In the genomic region with DNA sequence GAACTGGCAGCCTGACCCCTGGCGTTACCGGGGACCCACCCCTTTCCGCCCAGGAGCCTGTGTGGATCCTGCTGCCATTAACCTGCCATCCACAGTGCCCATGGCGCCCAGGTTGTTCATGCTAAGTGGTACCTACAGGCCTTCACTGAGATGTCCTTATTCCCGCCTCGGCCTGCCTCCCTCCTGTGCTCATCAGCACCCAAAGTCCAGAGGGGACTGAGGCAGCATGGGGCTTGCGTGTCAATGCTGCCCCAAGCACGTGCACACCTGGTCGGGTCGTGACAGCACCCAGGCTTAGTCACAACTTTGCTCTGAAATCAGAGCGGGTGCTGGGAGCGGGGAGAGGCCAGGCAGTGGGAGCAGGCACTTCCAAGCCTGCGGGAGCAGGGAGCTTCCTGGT, we compare ENCODE assay signal across 19 cellular contexts. TPM values are rescaled to one million over a fixed set of nuclear protein-coding genes. Genes with fewer than 3 reads are reported as not detected.
DNase-seq lines count a peak whose midpoint lies in the region; ATAC-seq and TF ChIP-seq lines count a peak whose summit lies in the region.
"Had no signal": no experiment of that assay in that cellular context is flagged by ENCODE, and none has a peak within 500 bp of the region (broad histone marks: within the 10 kb centered on the region; RNA-seq: fewer than 3 reads in every experiment).

No MANE protein-coding gene starts in this region.

- no peak overlapping the region for H2BK15ac ChIP-seq in mesenchymal stem cell (ENCODE audit: low read depth, poor library complexity, severe bottlenecking)

- H3K4me1 Mint-ChIP-seq in activated CD4-positive, alpha-beta T cell treated with anti-CD3 and anti-CD28 coated beads, Interleukin-2, amount 10 ng/mL, durations not matched to agents 24 days and 14 days = peaks cover 17% of the 10 kb centered on the region
- H3K4me1 Mint-ChIP-seq in chondrocyte (ENCODE audit: low read depth) = peaks cover 9% of the 10 kb centered on the region

- no peaks in the 10 kb centered on the region for H3K27me3 Mint-ChIP-seq in activated CD4-positive, alpha-beta T cell treated with anti-CD3 and anti-CD28 coated beads, Interleukin-2, amount 10 ng/mL, durations not matched to agents 24 days and 14 days
- no peaks in the 10 kb centered on the region for H3K27me3 Mint-ChIP-seq in chondrocyte (ENCODE audit: low read depth)

- no peak overlapping the region for H3K4me2 ChIP-seq in mesenchymal stem cell (ENCODE audit: low read length, poor library complexity, severe bottlenecking)

- no peak overlapping the region for H3K14ac ChIP-seq in mesenchymal stem cell (ENCODE audit: low read length in 2 of 2)

- H4K8ac ChIP-seq in mesenchymal stem cell (ENCODE audit: low read length) = no peak overlapping the region

- no peaks in the 10 kb centered on the region for H3K4me1 ChIP-seq in mesenchymal stem cell (ENCODE audit: control insufficient read depth, insufficient read depth, low read depth, low read length)
- H3K4me1 ChIP-seq: BE2C had no signal

- no peak overlapping the region for H3K27ac Mint-ChIP-seq in activated CD4-positive, alpha-beta T cell treated with anti-CD3 and anti-CD28 coated beads, Interleukin-2, amount 10 ng/mL, durations not matched to agents 24 days and 14 days
- H3K27ac Mint-ChIP-seq in chondrocyte (ENCODE audit: unreplicated experiment) = no peak overlapping the region
- H3K27ac Mint-ChIP-seq: HFFc6 had no signal

- no peak overlapping the region for H2BK12ac ChIP-seq in mesenchymal stem cell (ENCODE audit: low read length in 2 of 2)

- WGBS in mesenchymal stem cell = 96% methylated on average over 13 of the region's 13 CpGs

- no peaks in the 10 kb centered on the region for H3K9me3 ChIP-seq in mesenchymal stem cell (ENCODE audit: control insufficient read depth, low read length)
- H3K9me3 ChIP-seq: BE2C had no signal

- H2BK120ac ChIP-seq in mesenchymal stem cell (ENCODE audit: low read depth, low read length) = no peak overlapping the region

- ATAC-seq in GM19397 (IDR thresholded peaks at IDR 0.05; ENCODE audit: unreplicated experiment) (no peak), HG03565 (IDR thresholded peaks at IDR 0.05; ENCODE audit: unreplicated experiment) (no peak)

- H3K9me3 Mint-ChIP-seq in activated CD4-positive, alpha-beta T cell treated with anti-CD3 and anti-CD28 coated beads, Interleukin-2, amount 10 ng/mL, durations not matched to agents 24 days and 14 days = peaks cover 9% of the 10 kb centered on the region
- peaks cover 2% of the 10 kb centered on the region for H3K9me3 Mint-ChIP-seq in chondrocyte (ENCODE audit: low read depth)

- H3K4me3 ChIP-seq in mesenchymal stem cell (ENCODE audit: insufficient read depth in 1 of 2, low read depth in 1 of 2, low read length in 2 of 2) = no peak overlapping the region
- H3K4me3 ChIP-seq: HAP-1 had no signal

- no peak overlapping the region for H2BK5ac ChIP-seq in mesenchymal stem cell (ENCODE audit: low read depth, low read length, poor library complexity, severe bottlenecking)

- no peaks in the 10 kb centered on the region for H3K27me3 ChIP-seq in mesenchymal stem cell (ENCODE audit: control insufficient read depth in 1 of 2, insufficient read depth in 1 of 2, low read length in 2 of 2)
- H3K27me3 ChIP-seq: BE2C had no signal

- peak; percentile 54 for DNase-seq in activated CD4-positive, alpha-beta T cell treated with anti-CD3 and anti-CD28 coated beads, Interleukin-2, amount 10 ng/mL, durations not matched to agents 24 days and 14 days
- no peak for DNase-seq in activated CD4-positive, alpha-beta T cell treated with anti-CD3 and anti-CD28 coated beads for 48 hours
- DNase-seq in chondrocyte (ENCODE audit: low spot score) = peak; percentile 89
- no peak for DNase-seq in mesenchymal stem cell
- no peak for DNase-seq in NCI-H1436 (lab: John Stamatoyannopoulos, UW)
- DNase-seq: AML-193; BE2C; C1 segment of cervical spinal cord; Calu3; CD4-positive, alpha-beta memory T cell; COR-L47; DMS79 treated with DMSO at 0.1 percent for 48 hours; GF-D8; GOT3; HFFc6 had no signal

- H3K4ac ChIP-seq in mesenchymal stem cell (ENCODE audit: low read depth in 1 of 2, low read length in 2 of 2) = no peak overlapping the region

- no peak for TF ChIP-seq CTCF in chondrocyte (IDR thresholded peaks at IDR 0.05)

- no peak overlapping the region for H3K9ac ChIP-seq in mesenchymal stem cell (ENCODE audit: low read length)

- intact Hi-C loops in activated CD4-positive, alpha-beta T cell treated with anti-CD3 and anti-CD28 coated beads, Interleukin-2, amount 10 ng/mL, durations not matched to agents 24 days and 14 days (cut with micrococcal nuclease) = no loop called here

- H3K27ac ChIP-seq in mesenchymal stem cell (ENCODE audit: low read length, poor library complexity, severe bottlenecking) = no peak overlapping the region
- H3K27ac ChIP-seq: 22Rv1 had no signal

- peaks cover 13 to 17% of the 10 kb centered on the region in 2 experiments for H3K36me3 ChIP-seq in mesenchymal stem cell (ENCODE audit: control insufficient read depth in 1 of 2, insufficient read depth in 2 of 2, low read depth in 1 of 2, low read length in 2 of 2)
- H3K36me3 ChIP-seq: BE2C had no signal

- H3K36me3 Mint-ChIP-seq in activated CD4-positive, alpha-beta T cell treated with anti-CD3 and anti-CD28 coated beads, Interleukin-2, amount 10 ng/mL, durations not matched to agents 24 days and 14 days (ENCODE audit: low read depth) = peaks cover 33% of the 10 kb centered on the region
- peaks cover 7% of the 10 kb centered on the region for H3K36me3 Mint-ChIP-seq in chondrocyte (ENCODE audit: low read depth)

- no peak overlapping the region for H2AFZ ChIP-seq in mesenchymal stem cell (ENCODE audit: low read depth, low read length)

- H2AK5ac ChIP-seq in mesenchymal stem cell (ENCODE audit: low read length, severe bottlenecking) = no peak overlapping the region

- H4K91ac ChIP-seq in mesenchymal stem cell (ENCODE audit: low read length) = peak overlapping the region; percentile 1

- H3K23ac ChIP-seq in mesenchymal stem cell (ENCODE audit: low read length in 2 of 2) = no peak overlapping the region

- H3K18ac ChIP-seq in mesenchymal stem cell (ENCODE audit: low read depth in 1 of 2, low read length in 2 of 2) = no peak overlapping the region

- no peak overlapping the region for H3K4me3 Mint-ChIP-seq in activated CD4-positive, alpha-beta T cell treated with anti-CD3 and anti-CD28 coated beads, Interleukin-2, amount 10 ng/mL, durations not matched to agents 24 days and 14 days
- H3K4me3 Mint-ChIP-seq in chondrocyte (ENCODE audit: unreplicated experiment) = no peak overlapping the region
- H3K4me3 Mint-ChIP-seq: HFFc6 had no signal

- peaks cover 5% of the 10 kb centered on the region for H3K79me1 ChIP-seq in mesenchymal stem cell (replicated peaks; ENCODE audit: low read length, poor library complexity, severe bottlenecking)

RNA-seq across cellular contexts. Expression of gene INTS6, which starts 3.7 kb away (rescaled TPM):
- total RNA-seq in activated CD4-positive, alpha-beta T cell treated with anti-CD3 and anti-CD28 coated beads, Interleukin-2, amount 10 ng/mL, durations not matched to agents 24 days and 14 days = 63.5 and 68.6 TPM in 2 replicates
- 25.6 to 37.7 TPM (median 27.4 TPM) in 3 replicates for total RNA-seq in chondrocyte
- polyA plus RNA-seq in mesenchymal stem cell (2013, experiment 1 of 2) = 19.8 TPM
- 21.1 TPM for polyA plus RNA-seq in mesenchymal stem cell (2013, experiment 2 of 2)

Comparison
In these comparisons a context has a peak if more than half of its experiments do, and no peak if none do; other contexts are left out.
1. DNase-seq: peak in activated CD4-positive, alpha-beta T cell treated with anti-CD3 and anti-CD28 coated beads, Interleukin-2, amount 10 ng/mL, durations not matched to agents 24 days and 14 days (single experiment) and chondrocyte (single experiment); none in activated CD4-positive, alpha-beta T cell treated with anti-CD3 and anti-CD28 coated beads for 48 hours (single experiment), mesenchymal stem cell (single experiment) and NCI-H1436 (single experiment).